Comparison of ENCODE assay signal across 1 cellular context in genomic region chr1:2384941-2385481, GRCh38.
TF ChIP-seq lines count a peak whose summit lies in the region.

No MANE protein-coding gene starts in this region.

TF ChIP-seq in SK-N-SH, 30 proteins besides CTCF, POLR2A, EP300 and RAD21 (continued from another document):
- TF ChIP-seq MXI1 (IDR thresholded peaks at IDR 0.05; ENCODE audit: low read depth, low read length) = no peak
- no peak for TF ChIP-seq JUND (IDR thresholded peaks at IDR 0.05)
- no peak for TF ChIP-seq MEF2A (IDR thresholded peaks at IDR 0.05; ENCODE audit: borderline replicate concordance, low read depth)
- TF ChIP-seq REST (IDR thresholded peaks at IDR 0.05; ENCODE audit: low read depth, low read length) = no peak
- TF ChIP-seq TEAD4 (IDR thresholded peaks at IDR 0.05; ENCODE audit: borderline replicate concordance, insufficient read depth) = no peak
- TF ChIP-seq TCF12 (IDR thresholded peaks at IDR 0.05) = no peak
- no peak for TF ChIP-seq MAX (IDR thresholded peaks at IDR 0.05; ENCODE audit: low read depth)
- TF ChIP-seq EZH2phosphoT487 (IDR thresholded peaks at IDR 0.05; ENCODE audit: borderline replicate concordance, low read depth) = no peak
- no peak for TF ChIP-seq GATA2 (CRISPR knock-in tag; IDR thresholded peaks at IDR 0.05)
- TF ChIP-seq NFIC (IDR thresholded peaks at IDR 0.05; ENCODE audit: borderline replicate concordance) = no peak
- TF ChIP-seq FOXM1 (IDR thresholded peaks at IDR 0.05; ENCODE audit: low read depth) = no peak
- no peak for TF ChIP-seq USF2 (IDR thresholded peaks at IDR 0.05; ENCODE audit: borderline replicate concordance, low read depth, low read length)
- TF ChIP-seq RXRA (IDR thresholded peaks at IDR 0.05; ENCODE audit: borderline replicate concordance, low read depth) = no peak
- TF ChIP-seq NRF1 (IDR thresholded peaks at IDR 0.05; ENCODE audit: low read depth, low read length) = no peak
